8 cellular contexts compared by ENCODE assay signal in genomic region chr11:18321991-18322711, GRCh38.
DNase-seq lines count a peak whose midpoint lies in the region; FAIRE-seq and TF ChIP-seq lines count a peak whose summit lies in the region.

TSS of gene GTF2H1 (plus strand) at chr11:18322567. CDS start at chr11:18333075, 10,508 bp downstream.
TSS of gene HPS5 (minus strand) at chr11:18322140. CDS start at chr11:18317858, 4,282 bp downstream.

- H3K9me3 Mint-ChIP-seq in nephron, result no peaks in the 10 kb centered on the region
- no peaks in the 10 kb centered on the region for H3K9me3 Mint-ChIP-seq in stimulated activated naive CD8-positive, alpha-beta T cell treated with anti-CD3 and anti-CD28 coated beads, Interleukin-15, Interleukin-2, amounts not matched to agents 100 ng/mL and 50 ng/mL, for 24 hours

- H3K4me3 ChIP-seq in Loucy (ENCODE audit: low read length, poor library complexity, severe bottlenecking) (peak within 1 kb of the TSS; percentile 82), fibroblast of pulmonary artery (replicated peaks; ENCODE audit: low read depth, low read length) (peak within 1 kb of the TSS; percentile 71)

- H3K79me2 ChIP-seq in Loucy (ENCODE audit: insufficient read depth, low read length), result peaks cover 91% of the 10 kb centered on the region

- peaks cover 20% of the 10 kb centered on the region for H3K36me3 Mint-ChIP-seq in nephron (ENCODE audit: low read depth)
- H3K36me3 Mint-ChIP-seq in stimulated activated naive CD8-positive, alpha-beta T cell treated with anti-CD3 and anti-CD28 coated beads, Interleukin-15, Interleukin-2, amounts not matched to agents 100 ng/mL and 50 ng/mL, for 24 hours (ENCODE audit: low read depth), result peaks cover 48% of the 10 kb centered on the region

- H3F3A ChIP-seq in Loucy (ENCODE audit: low read depth), result no peaks in the 10 kb centered on the region

- H3K4me1 Mint-ChIP-seq in nephron, result peaks cover 63% of the 10 kb centered on the region
- peaks cover 70% of the 10 kb centered on the region for H3K4me1 Mint-ChIP-seq in stimulated activated naive CD8-positive, alpha-beta T cell treated with anti-CD3 and anti-CD28 coated beads, Interleukin-15, Interleukin-2, amounts not matched to agents 100 ng/mL and 50 ng/mL, for 24 hours (ENCODE audit: low read depth)

- no peaks in the 10 kb centered on the region for H3K36me3 ChIP-seq in Loucy (ENCODE audit: insufficient read depth, low read length)

- TF ChIP-seq CTCF in Loucy (conservative IDR thresholded peaks at IDR 0.05; ENCODE audit: low read length), result no peak
- no peak for TF ChIP-seq CTCF in fibroblast of pulmonary artery (IDR thresholded peaks at IDR 0.05; ENCODE audit: low read length, missing control alignments)
- no peak for TF ChIP-seq CTCF in nephron (IDR thresholded peaks at IDR 0.05; ENCODE audit: unreplicated experiment in 3 of 3)

- H4K20me1 ChIP-seq in Loucy (ENCODE audit: insufficient read depth, low read length, poor library complexity, severe bottlenecking), result peaks cover 33% of the 10 kb centered on the region

- peak within 1 kb of the TSS; percentile 78 for H3K9ac ChIP-seq in Loucy (ENCODE audit: low read depth, low read length, poor library complexity, severe bottlenecking)

- H3K4me2 ChIP-seq in Loucy (ENCODE audit: low read depth, low read length, poor library complexity, severe bottlenecking), result peak within 1 kb of the TSS; percentile 99

- H2AFZ ChIP-seq in Loucy (ENCODE audit: low read length), result peak within 1 kb of the TSS; percentile 98

- peak within 1 kb of the TSS; percentile 100 for H3K27ac Mint-ChIP-seq in nephron
- peak within 1 kb of the TSS; percentile 100 for H3K27ac Mint-ChIP-seq in stimulated activated naive CD8-positive, alpha-beta T cell treated with anti-CD3 and anti-CD28 coated beads, Interleukin-15, Interleukin-2, amounts not matched to agents 100 ng/mL and 50 ng/mL, for 24 hours

- H3K9me3 ChIP-seq in Loucy (ENCODE audit: insufficient read depth, low read depth, low read length), result no peaks in the 10 kb centered on the region

- H3K9me2 ChIP-seq in Loucy (replicated peaks; ENCODE audit: low read depth, low read length), result no peaks in the 10 kb centered on the region

- DNase-seq in EL (peak; percentile 99), H54 (ENCODE audit: insufficient read length, low spot score) (peak; percentile 91), fibroblast of pulmonary artery (ENCODE audit: low read depth) (peak; percentile 99)
- DNase-seq in activated effector memory CD4-positive, alpha-beta T cell treated with Interleukin-2 at 50 U/mL for 16 hours, result peak; percentile 91

- peaks cover 75% of the 10 kb centered on the region for H3K4me1 ChIP-seq in Loucy (ENCODE audit: insufficient read depth, low read length, poor library complexity, severe bottlenecking)

- no peaks in the 10 kb centered on the region for H3K27me3 Mint-ChIP-seq in nephron (ENCODE audit: low read depth)
- H3K27me3 Mint-ChIP-seq in stimulated activated naive CD8-positive, alpha-beta T cell treated with anti-CD3 and anti-CD28 coated beads, Interleukin-15, Interleukin-2, amounts not matched to agents 100 ng/mL and 50 ng/mL, for 24 hours, result no peaks in the 10 kb centered on the region

- H3K4me3 Mint-ChIP-seq in nephron, result peak within 1 kb of the TSS; percentile 97 to 99 (median 98)
- H3K4me3 Mint-ChIP-seq in stimulated activated naive CD8-positive, alpha-beta T cell treated with anti-CD3 and anti-CD28 coated beads, Interleukin-15, Interleukin-2, amounts not matched to agents 100 ng/mL and 50 ng/mL, for 24 hours, result peak within 1 kb of the TSS; percentile 99

- peak; percentile 96 for FAIRE-seq in H54 (lab: Jason Lieb, UNC)

- TF ChIP-seq POLR2A in H54 (IDR thresholded peaks at IDR 0.05; ENCODE audit: low read depth, low read length) (peak; percentile 99), Raji (IDR thresholded peaks at IDR 0.05; ENCODE audit: insufficient read depth, low read depth, low read length) (peak; percentile 98)

- H3K27me3 ChIP-seq in Loucy (ENCODE audit: insufficient read depth, low read length, poor library complexity, severe bottlenecking), result no peaks in the 10 kb centered on the region

Comparison
In these comparisons a context has a peak if more than half of its experiments do, and no peak if none do; other contexts are left out.
1. Peak in every context shown above with its lines: DNase-seq and H3K4me3 ChIP-seq.